ENCODE assay signal across 14 cellular contexts in genomic region chr18:9120796-9121195, GRCh38. TPM values are rescaled to one million over a fixed set of nuclear protein-coding genes. Genes with fewer than 3 reads are reported as not detected.
DNase-seq lines count a peak whose midpoint lies in the region; ATAC-seq and TF ChIP-seq lines count a peak whose summit lies in the region.
"Had no signal": no experiment of that assay in that cellular context is flagged by ENCODE, and none has a peak within 500 bp of the region (broad histone marks: within the 10 kb centered on the region; RNA-seq: fewer than 3 reads in every experiment).

No MANE protein-coding gene starts in this region.

- H3K9me3 Mint-ChIP-seq in activated CD4-positive, alpha-beta memory T cell treated with anti-CD3 and anti-CD28 coated beads for 36 hours, result no peaks in the 10 kb centered on the region
- H3K9me3 Mint-ChIP-seq in activated CD4-positive, alpha-beta memory T cell treated with anti-CD3 and anti-CD28 coated beads, Interleukin-2, amount 10 ng/mL, durations not matched to agents 7 days and 5 days, result no peaks in the 10 kb centered on the region
- H3K9me3 Mint-ChIP-seq in central memory CD8-positive, alpha-beta T cell, result no peaks in the 10 kb centered on the region
- H3K9me3 Mint-ChIP-seq: stimulated activated naive B cell treated with anti-CD40 and anti-IgM and Interleukin-4, amounts not matched to agents 10 μg/mL and 1 μg/mL and 100 μg/mL, for 72 hours had no signal

- intact Hi-C loops in activated CD4-positive, alpha-beta memory T cell treated with anti-CD3 and anti-CD28 coated beads for 36 hours (cut with micrococcal nuclease), result no loop called here
- intact Hi-C loops in gastrocnemius medialis (cut with DNase I; ENCODE audit: low total_unique reads), result no loop called here

- H3K36me3 Mint-ChIP-seq in activated CD4-positive, alpha-beta memory T cell treated with anti-CD3 and anti-CD28 coated beads for 36 hours, result peaks cover 71% of the 10 kb centered on the region
- H3K36me3 Mint-ChIP-seq in activated CD4-positive, alpha-beta memory T cell treated with anti-CD3 and anti-CD28 coated beads, Interleukin-2, amount 10 ng/mL, durations not matched to agents 7 days and 5 days (ENCODE audit: low read depth), result peaks cover 81% of the 10 kb centered on the region
- peaks cover 34% of the 10 kb centered on the region for H3K36me3 Mint-ChIP-seq in central memory CD8-positive, alpha-beta T cell (ENCODE audit: insufficient read depth)

- H3K27ac ChIP-seq in OCI-LY3 (ENCODE audit: low read length) (0 out of 2 replicates have a peak overlapping the region, but pooled peaks have one; percentile 98), gastrocnemius medialis (peak overlapping the region; percentile 92 to 98 (median 98))
- H3K27ac ChIP-seq: A549 had no signal

- H3K9ac ChIP-seq in OCI-LY3 (ENCODE audit: low read length), result peak overlapping the region; percentile 71; the same call in 1 of the 2 replicates

- H3K36me3 ChIP-seq in OCI-LY3 (replicated peaks; ENCODE audit: low read depth, low read length), result peaks cover 59% of the 10 kb centered on the region
- H3K36me3 ChIP-seq in gastrocnemius medialis, result peaks cover 0 to 23% of the 10 kb centered on the region in 2 donors

- peak overlapping the region; percentile 75 for H3K27ac Mint-ChIP-seq in activated CD4-positive, alpha-beta memory T cell treated with anti-CD3 and anti-CD28 coated beads for 36 hours
- no peak overlapping the region for H3K27ac Mint-ChIP-seq in activated CD4-positive, alpha-beta memory T cell treated with anti-CD3 and anti-CD28 coated beads, Interleukin-2, amount 10 ng/mL, durations not matched to agents 7 days and 5 days
- H3K27ac Mint-ChIP-seq in central memory CD8-positive, alpha-beta T cell (ENCODE audit: low read depth), result peak overlapping the region; percentile 99
- H3K27ac Mint-ChIP-seq: stimulated activated naive B cell treated with anti-CD40 and anti-IgM and Interleukin-4, amounts not matched to agents 10 μg/mL and 1 μg/mL and 100 μg/mL, for 72 hours had no signal

- H2AFZ ChIP-seq in OCI-LY3 (ENCODE audit: low read depth, low read length), result no peak overlapping the region

- H3K79me2 ChIP-seq in OCI-LY3 (ENCODE audit: low read length), result peaks cover 99% of the 10 kb centered on the region

- POLR2A ChIA-PET in activated CD4-positive, alpha-beta memory T cell treated with anti-CD3 and anti-CD28 coated beads for 36 hours (lab: Charles Lee), result interaction anchor here (0.8 kb wide), 1 partner anchor 31 kb away, joined by 3 read pairs; no protein-coding TSS in a partner anchor
- POLR2A ChIA-PET in activated CD4-positive, alpha-beta memory T cell treated with anti-CD3 and anti-CD28 coated beads, Interleukin-2, amount 10 ng/mL, durations not matched to agents 7 days and 5 days (lab: Charles Lee), result interaction anchor here (0.9 to 15.1 kb wide), 6 partner anchors 11 to 47 kb away, joined by 3 to 479 read pairs (median 6); partner anchors contain the start of gene ANKRD12

- in situ Hi-C loops in gastrocnemius medialis (cut with MboI; ENCODE audit: low sequenced_read_pairs in 4 of 4), result loop anchor here in 1 of 4 donors (25.0 kb wide), 1 partner anchor 1883 kb away; the partner anchor contains the start of gene LRRC30

- no peaks in the 10 kb centered on the region for H3K27me3 ChIP-seq in OCI-LY3 (ENCODE audit: low read depth, low read length)
- H3K27me3 ChIP-seq in gastrocnemius medialis, result no peaks in the 10 kb centered on the region

- no peak for ATAC-seq in central memory CD8-positive, alpha-beta T cell (replicated peaks; ENCODE audit: extremely low read depth, poor library complexity, severe bottlenecking)
- ATAC-seq in gastrocnemius medialis, result no peak
- ATAC-seq: A549; sciatic nerve; stimulated activated naive B cell treated with anti-CD40 and anti-IgM and Interleukin-4, amounts not matched to agents 10 μg/mL and 1 μg/mL and 100 μg/mL, for 72 hours had no signal

- CTCF ChIA-PET in activated CD4-positive, alpha-beta memory T cell treated with anti-CD3 and anti-CD28 coated beads for 36 hours (lab: Charles Lee), result no interaction called here
- CTCF ChIA-PET in activated CD4-positive, alpha-beta memory T cell treated with anti-CD3 and anti-CD28 coated beads, Interleukin-2, amount 10 ng/mL, durations not matched to agents 7 days and 5 days (lab: Charles Lee), result no interaction called here

- H3K27me3 Mint-ChIP-seq in activated CD4-positive, alpha-beta memory T cell treated with anti-CD3 and anti-CD28 coated beads for 36 hours, result no peaks in the 10 kb centered on the region
- H3K27me3 Mint-ChIP-seq in activated CD4-positive, alpha-beta memory T cell treated with anti-CD3 and anti-CD28 coated beads, Interleukin-2, amount 10 ng/mL, durations not matched to agents 7 days and 5 days, result no peaks in the 10 kb centered on the region
- no peaks in the 10 kb centered on the region for H3K27me3 Mint-ChIP-seq in central memory CD8-positive, alpha-beta T cell
- H3K27me3 Mint-ChIP-seq: stimulated activated naive B cell treated with anti-CD40 and anti-IgM and Interleukin-4, amounts not matched to agents 10 μg/mL and 1 μg/mL and 100 μg/mL, for 72 hours had no signal

- H3K4me1 Mint-ChIP-seq in activated CD4-positive, alpha-beta memory T cell treated with anti-CD3 and anti-CD28 coated beads for 36 hours (ENCODE audit: low read depth), result peaks cover 73% of the 10 kb centered on the region
- peaks cover 69% of the 10 kb centered on the region for H3K4me1 Mint-ChIP-seq in activated CD4-positive, alpha-beta memory T cell treated with anti-CD3 and anti-CD28 coated beads, Interleukin-2, amount 10 ng/mL, durations not matched to agents 7 days and 5 days
- H3K4me1 Mint-ChIP-seq in central memory CD8-positive, alpha-beta T cell, result peaks cover 56% of the 10 kb centered on the region

- peaks cover 68% of the 10 kb centered on the region for H3K4me1 ChIP-seq in OCI-LY3 (ENCODE audit: low read length)
- peaks cover 70 to 72% of the 10 kb centered on the region in 2 donors for H3K4me1 ChIP-seq in gastrocnemius medialis

- TF ChIP-seq CTCF in OCI-LY3 (IDR thresholded peaks at IDR 0.05; ENCODE audit: low read depth, low read length), result no peak
- TF ChIP-seq CTCF in gastrocnemius medialis (IDR thresholded peaks at IDR 0.05 in 4 of 5, conservative IDR thresholded peaks at IDR 0.05 in 1 of 5), result no peak

- H3K4me3 Mint-ChIP-seq in activated CD4-positive, alpha-beta memory T cell treated with anti-CD3 and anti-CD28 coated beads for 36 hours, result no peak overlapping the region
- H3K4me3 Mint-ChIP-seq in activated CD4-positive, alpha-beta memory T cell treated with anti-CD3 and anti-CD28 coated beads, Interleukin-2, amount 10 ng/mL, durations not matched to agents 7 days and 5 days, result no peak overlapping the region
- H3K4me3 Mint-ChIP-seq in central memory CD8-positive, alpha-beta T cell, result peak overlapping the region; percentile 34
- H3K4me3 Mint-ChIP-seq: stimulated activated naive B cell treated with anti-CD40 and anti-IgM and Interleukin-4, amounts not matched to agents 10 μg/mL and 1 μg/mL and 100 μg/mL, for 72 hours had no signal

- H3K9me3 ChIP-seq in OCI-LY3 (ENCODE audit: insufficient read depth, low read length) (no peaks in the 10 kb centered on the region), gastrocnemius medialis (no peaks in the 10 kb centered on the region)
- H3K9me3 ChIP-seq: A549 had no signal

- no peak for DNase-seq in activated CD4-positive, alpha-beta memory T cell treated with anti-CD3 and anti-CD28 coated beads for 36 hours
- no peak for DNase-seq in activated CD4-positive, alpha-beta memory T cell treated with anti-CD3 and anti-CD28 coated beads, Interleukin-2, amount 10 ng/mL, durations not matched to agents 7 days and 5 days
- no peak for DNase-seq in central memory CD8-positive, alpha-beta T cell (ENCODE audit: low spot score in 2 of 2)
- DNase-seq in gastrocnemius medialis, result no peak
- no peak for DNase-seq in NCI-H446 (lab: John Stamatoyannopoulos, UW)
- DNase-seq in activated CD4-positive, CD25-positive, alpha-beta regulatory T cell treated with anti-CD3 and anti-CD28 coated beads, Interleukin-2, amount 50 U/mL, for 72 hours, result no peak
- no peak for DNase-seq in NCI-H2029 (lab: John Stamatoyannopoulos, UW)
- DNase-seq: anterior cingulate cortex; mammary epithelial cell; NCI-H1092; stimulated activated naive B cell treated with anti-CD40 and anti-IgM and Interleukin-4, amounts not matched to agents 10 μg/mL and 1 μg/mL and 100 μg/mL, for 72 hours had no signal

- TF ChIP-seq POLR2A in gastrocnemius medialis (IDR thresholded peaks at IDR 0.05), result no peak

- peaks cover 12% of the 10 kb centered on the region; the same call in 1 of the 2 replicates for H4K20me1 ChIP-seq in OCI-LY3 (ENCODE audit: insufficient read depth, low read length)

- no peak overlapping the region for H3K4me3 ChIP-seq in OCI-LY3 (ENCODE audit: low read length)
- no peak overlapping the region for H3K4me3 ChIP-seq in gastrocnemius medialis
- H3K4me3 ChIP-seq: A549 had no signal

- H3K4me2 ChIP-seq in OCI-LY3 (ENCODE audit: low read length), result peak overlapping the region; percentile 87; the same call in 1 of the 2 replicates
- H3K4me2 ChIP-seq: A549 had no signal

RNA-seq across cellular contexts. Expression of gene ANKRD12, which starts 15.8 kb away (rescaled TPM):
- total RNA-seq in activated CD4-positive, alpha-beta memory T cell treated with anti-CD3 and anti-CD28 coated beads for 36 hours, result 10 to 100 TPM; 77.8 to 83.9 TPM
- 100 to 1,000 TPM; 103 to 111 TPM for total RNA-seq in activated CD4-positive, alpha-beta memory T cell treated with anti-CD3 and anti-CD28 coated beads, Interleukin-2, amount 10 ng/mL, durations not matched to agents 7 days and 5 days
- 10 to 100 TPM; 26.9 to 40.1 (median 36.7) TPM for total RNA-seq in gastrocnemius medialis

RNA-seq across cellular contexts. Expression of gene NDUFV2, which starts 18.3 kb away (rescaled TPM):
- total RNA-seq in activated CD4-positive, alpha-beta memory T cell treated with anti-CD3 and anti-CD28 coated beads for 36 hours, result 100 to 1,000 TPM; 535 to 552 TPM
- 100 to 1,000 TPM; 288 to 295 TPM for total RNA-seq in activated CD4-positive, alpha-beta memory T cell treated with anti-CD3 and anti-CD28 coated beads, Interleukin-2, amount 10 ng/mL, durations not matched to agents 7 days and 5 days
- total RNA-seq in gastrocnemius medialis, result 100 to 1,000 TPM; 251 to 386 (median 277) TPM
